33 cellular contexts compared by ENCODE assay signal in genomic region chr7:29652611-29653010, GRCh38.
"Had no signal": no experiment of that assay in that cellular context is flagged by ENCODE, and none has a peak within 500 bp of the region (broad histone marks: within the 10 kb centered on the region; RNA-seq: fewer than 3 reads in every experiment).

No MANE protein-coding gene starts in this region.

- H3K9me3 Mint-ChIP-seq: activated B cell treated with CpG ODN at 0.5 μM for 24 hours; activated CD8-positive, alpha-beta T cell treated with anti-CD3 and anti-CD28 coated beads for 36 hours; activated naive CD4-positive, alpha-beta T cell treated with anti-CD3 and anti-CD28 coated beads for 36 hours; activated naive CD4-positive, alpha-beta T cell treated with anti-CD3 and anti-CD28 coated beads, Interleukin-2, amount 50 U/mL, for 24 hours; activated naive CD8-positive, alpha-beta T cell treated with anti-CD3 and anti-CD28 coated beads for 36 hours; activated naive CD8-positive, alpha-beta T cell treated with anti-CD3 and anti-CD28 coated beads, Interleukin-2, amount 50 U/mL, for 24 hours; activated T-cell treated with anti-CD3 and anti-CD28 coated beads, Interleukin-2, amount 50 U/mL, for 4 hours; activated T-helper 2 cell treated with anti-CD3 and anti-CD28 coated beads, Interferon-gamma antibody, Interleukin-2, Interleukin-4, amounts not matched to agents 10 μg/mL and 5 μg/mL and 100 μg/mL, durations not matched to agents 14 hours and 24 hours and 36 hours; central memory CD8-positive, alpha-beta T cell; dendritic cell treated with granulocyte-macrophage colony-stimulating factor and Interleukin-4, amounts not matched to agents 40 ng/mL and 50 ng/mL, for 4 days; endodermal cell; T-helper 2 cell treated with Interferon-gamma antibody and Interleukin-4, amounts not matched to agents 5 μg/mL and 100 μg/mL, for 36 hours had no signal

- H3K4me3 ChIP-seq: adrenal gland, body of pancreas, coronary artery, dorsolateral prefrontal cortex, gastroesophageal sphincter had no signal

- H3K36me3 ChIP-seq: adrenal gland, WERI-Rb-1 had no signal

- H3K4me1 Mint-ChIP-seq: activated B cell treated with CpG ODN at 0.5 μM for 24 hours; activated naive CD4-positive, alpha-beta T cell treated with anti-CD3 and anti-CD28 coated beads, Interleukin-2, amount 50 U/mL, for 24 hours; activated naive CD8-positive, alpha-beta T cell treated with anti-CD3 and anti-CD28 coated beads for 36 hours; activated naive CD8-positive, alpha-beta T cell treated with anti-CD3 and anti-CD28 coated beads, Interleukin-2, amount 50 U/mL, for 24 hours; central memory CD8-positive, alpha-beta T cell; endodermal cell; T-helper 17 cell had no signal

- H3K27ac Mint-ChIP-seq: activated B cell treated with CpG ODN at 0.5 μM for 24 hours; activated CD8-positive, alpha-beta T cell treated with anti-CD3 and anti-CD28 coated beads for 36 hours; activated naive CD4-positive, alpha-beta T cell treated with anti-CD3 and anti-CD28 coated beads for 36 hours; activated naive CD4-positive, alpha-beta T cell treated with anti-CD3 and anti-CD28 coated beads, Interleukin-2, amount 50 U/mL, for 24 hours; activated naive CD8-positive, alpha-beta T cell treated with anti-CD3 and anti-CD28 coated beads for 36 hours; activated naive CD8-positive, alpha-beta T cell treated with anti-CD3 and anti-CD28 coated beads, Interleukin-2, amount 50 U/mL, for 24 hours; activated T-helper 2 cell treated with anti-CD3 and anti-CD28 coated beads, Interferon-gamma antibody, Interleukin-2, Interleukin-4, amounts not matched to agents 10 μg/mL and 5 μg/mL and 100 μg/mL, durations not matched to agents 14 hours and 24 hours and 36 hours; dendritic cell treated with granulocyte-macrophage colony-stimulating factor and Interleukin-4, amounts not matched to agents 40 ng/mL and 50 ng/mL, for 4 days; endodermal cell; T-helper 17 cell; T-helper 2 cell treated with Interferon-gamma antibody and Interleukin-4, amounts not matched to agents 5 μg/mL and 100 μg/mL, for 36 hours had no signal

- H3K36me3 Mint-ChIP-seq: activated naive CD4-positive, alpha-beta T cell treated with anti-CD3 and anti-CD28 coated beads, Interleukin-2, amount 50 U/mL, for 24 hours; activated naive CD8-positive, alpha-beta T cell treated with anti-CD3 and anti-CD28 coated beads for 36 hours had no signal

- H3K4me1 ChIP-seq: adrenal gland, body of pancreas, gastroesophageal sphincter had no signal

- ATAC-seq: activated CD4-positive, CD25-positive, alpha-beta regulatory T cell treated with anti-CD3 and anti-CD28 coated beads, Interleukin-2, amount 50 U/mL, for 24 hours; activated CD8-positive, alpha-beta T cell treated with anti-CD3 and anti-CD28 coated beads for 36 hours; activated naive CD8-positive, alpha-beta T cell treated with anti-CD3 and anti-CD28 coated beads, Interleukin-2, amount 50 U/mL, for 24 hours; activated T-cell treated with anti-CD3 and anti-CD28 coated beads, Interleukin-2, amount 50 U/mL, for 4 hours; body of pancreas; esophagus mucosa; gastroesophageal sphincter; T-helper 17 cell had no signal

- H3K27me3 ChIP-seq: adrenal gland, body of pancreas, dorsolateral prefrontal cortex, gastroesophageal sphincter had no signal

- H3K4me3 Mint-ChIP-seq: activated B cell treated with CpG ODN at 0.5 μM for 24 hours; activated CD8-positive, alpha-beta T cell treated with anti-CD3 and anti-CD28 coated beads for 36 hours; activated naive CD4-positive, alpha-beta T cell treated with anti-CD3 and anti-CD28 coated beads for 36 hours; activated naive CD4-positive, alpha-beta T cell treated with anti-CD3 and anti-CD28 coated beads, Interleukin-2, amount 50 U/mL, for 24 hours; activated naive CD8-positive, alpha-beta T cell treated with anti-CD3 and anti-CD28 coated beads for 36 hours; activated naive CD8-positive, alpha-beta T cell treated with anti-CD3 and anti-CD28 coated beads, Interleukin-2, amount 50 U/mL, for 24 hours; activated T-cell treated with anti-CD3 and anti-CD28 coated beads, Interleukin-2, amount 50 U/mL, for 4 hours; central memory CD8-positive, alpha-beta T cell; dendritic cell treated with granulocyte-macrophage colony-stimulating factor and Interleukin-4, amounts not matched to agents 40 ng/mL and 50 ng/mL, for 4 days; endodermal cell; T-helper 17 cell; T-helper 2 cell treated with Interferon-gamma antibody and Interleukin-4, amounts not matched to agents 5 μg/mL and 100 μg/mL, for 36 hours had no signal

- H3K27me3 Mint-ChIP-seq: activated B cell treated with CpG ODN at 0.5 μM for 24 hours; activated CD8-positive, alpha-beta T cell treated with anti-CD3 and anti-CD28 coated beads for 36 hours; activated naive CD4-positive, alpha-beta T cell treated with anti-CD3 and anti-CD28 coated beads, Interleukin-2, amount 50 U/mL, for 24 hours; activated naive CD8-positive, alpha-beta T cell treated with anti-CD3 and anti-CD28 coated beads for 36 hours; activated naive CD8-positive, alpha-beta T cell treated with anti-CD3 and anti-CD28 coated beads, Interleukin-2, amount 50 U/mL, for 24 hours; central memory CD8-positive, alpha-beta T cell; dendritic cell treated with granulocyte-macrophage colony-stimulating factor and Interleukin-4, amounts not matched to agents 40 ng/mL and 50 ng/mL, for 4 days; T-helper 17 cell had no signal

- H3K27ac ChIP-seq: adrenal gland, body of pancreas, coronary artery, dorsolateral prefrontal cortex, gastroesophageal sphincter, WERI-Rb-1 had no signal

- H3K9me3 ChIP-seq: adrenal gland, body of pancreas, gastroesophageal sphincter had no signal

- DNase-seq: activated B cell treated with CpG ODN at 0.5 μM for 24 hours; activated CD4-positive, alpha-beta T cell treated with anti-CD3 and anti-CD28 coated beads for 48 hours; activated CD4-positive, alpha-beta T cell treated with anti-CD3 and anti-CD28 coated beads, Interleukin-2, amount 50 U/mL, for 1 hour; activated CD4-positive, alpha-beta T cell treated with anti-CD3 and anti-CD28 coated beads, Interleukin-2, amount 50 U/mL, for 48 hours; activated CD8-positive, alpha-beta memory T cell treated with anti-CD3 and anti-CD28 coated beads for 24 hours; activated CD8-positive, alpha-beta T cell treated with anti-CD3 and anti-CD28 coated beads for 36 hours; activated effector memory CD4-positive, alpha-beta T cell treated with anti-CD3 and anti-CD28 coated beads, Interleukin-2, amount 50 U/mL, for 16 hours; activated naive CD4-positive, alpha-beta T cell treated with anti-CD3 and anti-CD28 coated beads for 36 hours; activated naive CD8-positive, alpha-beta T cell treated with anti-CD3 and anti-CD28 coated beads for 36 hours; activated naive CD8-positive, alpha-beta T cell treated with anti-CD3 and anti-CD28 coated beads, Interleukin-2, amount 50 U/mL, for 24 hours; activated T-cell treated with anti-CD3 and anti-CD28 coated beads, Interleukin-2, amount 50 U/mL, for 4 hours; adrenal gland; amygdala; aorta; body of pancreas; dorsolateral prefrontal cortex; effector memory CD4-positive, alpha-beta T cell; endodermal cell; foreskin melanocyte; head of caudate nucleus; T-helper 1 cell; T-helper 17 cell; T1000; WERI-Rb-1 had no signal
